In the genomic region with DNA sequence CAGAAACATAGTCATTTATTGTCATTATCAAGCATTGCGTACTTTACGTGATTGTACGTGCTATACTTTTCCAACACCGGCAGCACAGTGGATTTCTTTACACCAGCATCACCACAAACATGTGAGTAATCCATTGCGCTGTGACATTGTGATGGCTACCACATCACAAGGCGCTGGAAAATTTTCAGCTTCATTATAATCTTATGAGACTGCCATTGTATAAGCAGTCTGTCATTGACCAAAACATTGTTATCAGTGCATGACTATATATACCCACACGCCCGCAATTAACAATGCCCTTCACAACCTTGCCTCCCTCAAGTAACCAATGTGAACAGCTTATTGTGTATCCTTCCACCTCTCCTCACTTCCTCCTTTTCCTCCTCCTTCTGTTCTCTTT, we compare ENCODE assay signal across 18 cellular contexts.
"Had no signal": no experiment of that assay in that cellular context is flagged by ENCODE, and none has a peak within 500 bp of the region (broad histone marks: within the 10 kb centered on the region; RNA-seq: fewer than 3 reads in every experiment).

No MANE protein-coding gene starts in this region.

- H3K36me3 Mint-ChIP-seq: activated CD4-positive, alpha-beta memory T cell treated with anti-CD3 and anti-CD28 coated beads for 36 hours; activated CD8-positive, alpha-beta memory T cell treated with anti-CD3 and anti-CD28 coated beads, Interleukin-2, amount 10 ng/mL, durations not matched to agents 7 days and 5 days; brain had no signal

- H3K4me3 Mint-ChIP-seq: activated CD4-positive, alpha-beta memory T cell treated with anti-CD3 and anti-CD28 coated beads for 36 hours; activated CD8-positive, alpha-beta memory T cell treated with anti-CD3 and anti-CD28 coated beads, Interleukin-2, amount 10 ng/mL, durations not matched to agents 7 days and 5 days; activated T-cell treated with anti-CD3 and anti-CD28 coated beads, Interleukin-2, amount 50 U/mL, for 24 hours; brain; dendritic cell treated with granulocyte-macrophage colony-stimulating factor and Interleukin-4, amounts not matched to agents 40 ng/mL and 50 ng/mL, for 4 days; effector memory CD8-positive, alpha-beta T cell; nephron; stimulated activated naive CD8-positive, alpha-beta T cell treated with anti-CD3 and anti-CD28 coated beads, Interleukin-15, amount 100 ng/mL, for 72 hours had no signal

- H3K27me3 Mint-ChIP-seq: activated CD4-positive, alpha-beta memory T cell treated with anti-CD3 and anti-CD28 coated beads for 36 hours; activated T-cell treated with anti-CD3 and anti-CD28 coated beads, Interleukin-2, amount 50 U/mL, for 24 hours; dendritic cell treated with granulocyte-macrophage colony-stimulating factor and Interleukin-4, amounts not matched to agents 40 ng/mL and 50 ng/mL, for 4 days; stimulated activated naive CD8-positive, alpha-beta T cell treated with anti-CD3 and anti-CD28 coated beads, Interleukin-15, amount 100 ng/mL, for 72 hours had no signal

- H3K36me3 ChIP-seq: adrenal gland, gastrocnemius medialis, sigmoid colon, spleen, WERI-Rb-1 had no signal

- H3K27ac ChIP-seq: adrenal gland, gastrocnemius medialis, sigmoid colon, spleen, WERI-Rb-1 had no signal

- H3K27ac Mint-ChIP-seq: activated CD4-positive, alpha-beta memory T cell treated with anti-CD3 and anti-CD28 coated beads for 36 hours; activated CD8-positive, alpha-beta memory T cell treated with anti-CD3 and anti-CD28 coated beads, Interleukin-2, amount 10 ng/mL, durations not matched to agents 7 days and 5 days; activated T-cell treated with anti-CD3 and anti-CD28 coated beads, Interleukin-2, amount 50 U/mL, for 24 hours; brain; dendritic cell treated with granulocyte-macrophage colony-stimulating factor and Interleukin-4, amounts not matched to agents 40 ng/mL and 50 ng/mL, for 4 days; effector memory CD8-positive, alpha-beta T cell; nephron; stimulated activated naive CD8-positive, alpha-beta T cell treated with anti-CD3 and anti-CD28 coated beads, Interleukin-15, amount 100 ng/mL, for 72 hours had no signal

- H3K9me3 Mint-ChIP-seq: activated CD4-positive, alpha-beta memory T cell treated with anti-CD3 and anti-CD28 coated beads for 36 hours; activated T-cell treated with anti-CD3 and anti-CD28 coated beads, Interleukin-2, amount 50 U/mL, for 24 hours; brain; dendritic cell treated with granulocyte-macrophage colony-stimulating factor and Interleukin-4, amounts not matched to agents 40 ng/mL and 50 ng/mL, for 4 days; effector memory CD8-positive, alpha-beta T cell; nephron; stimulated activated naive CD8-positive, alpha-beta T cell treated with anti-CD3 and anti-CD28 coated beads, Interleukin-15, amount 100 ng/mL, for 72 hours had no signal

- H3K4me3 ChIP-seq: adrenal gland, gastrocnemius medialis, sigmoid colon, spleen had no signal

- H3K9me3 ChIP-seq: adrenal gland, gastrocnemius medialis, sigmoid colon, spleen had no signal

- ATAC-seq: activated CD8-positive, alpha-beta memory T cell treated with anti-CD3 and anti-CD28 coated beads, Interleukin-2, amount 10 ng/mL, durations not matched to agents 7 days and 5 days; effector memory CD8-positive, alpha-beta T cell; gastrocnemius medialis; SK-N-SH treated with all-trans-retinoic acid at 6 μM for 48 hours; stimulated activated naive CD8-positive, alpha-beta T cell treated with anti-CD3 and anti-CD28 coated beads, Interleukin-15, amount 100 ng/mL, for 72 hours had no signal

- H3K27me3 ChIP-seq: adrenal gland, gastrocnemius medialis, sigmoid colon, spleen had no signal

- H3K4me1 Mint-ChIP-seq: stimulated activated naive CD8-positive, alpha-beta T cell treated with anti-CD3 and anti-CD28 coated beads, Interleukin-15, amount 100 ng/mL, for 72 hours had no signal

- H3K4me1 ChIP-seq: adrenal gland, spleen had no signal

- DNase-seq: activated CD4-positive, alpha-beta memory T cell treated with anti-CD3 and anti-CD28 coated beads for 36 hours; activated CD8-positive, alpha-beta memory T cell treated with anti-CD3 and anti-CD28 coated beads, Interleukin-2, amount 10 ng/mL, durations not matched to agents 7 days and 5 days; activated naive CD4-positive, alpha-beta T cell treated with anti-CD3 and anti-CD28 coated beads, Interleukin-2, amount 50 U/mL, for 16 hours; activated T-cell treated with anti-CD3 and anti-CD28 coated beads, Interleukin-2, amount 50 U/mL, for 24 hours; adrenal gland; cerebellar nuclear complex; effector memory CD8-positive, alpha-beta T cell; gastrocnemius medialis; occipital lobe; sigmoid colon; spleen; stimulated activated naive CD8-positive, alpha-beta T cell treated with anti-CD3 and anti-CD28 coated beads, Interleukin-15, amount 100 ng/mL, for 72 hours; T-helper 1 cell; WERI-Rb-1 had no signal
